Comparison of ENCODE assay signal across 11 cellular contexts in genomic region chr6:104940238-104940880, GRCh38. TPM values are rescaled to one million over a fixed set of nuclear protein-coding genes. Genes with fewer than 3 reads are reported as not detected.
DNase-seq lines count a peak whose midpoint lies in the region; ATAC-seq lines count a peak whose summit lies in the region.
"Had no signal": no experiment of that assay in that cellular context is flagged by ENCODE, and none has a peak within 500 bp of the region (broad histone marks: within the 10 kb centered on the region; RNA-seq: fewer than 3 reads in every experiment).

No MANE protein-coding gene starts in this region.

- H3K27me3 ChIP-seq in GM23248 (replicated peaks; ENCODE audit: insufficient read depth): peaks cover 35% of the 10 kb centered on the region
- H3K27me3 ChIP-seq in right cardiac atrium (ENCODE audit: control insufficient read depth, insufficient read depth): no peaks in the 10 kb centered on the region

- DNase-seq in GM23248 (no peak), right cardiac atrium (peak in 1 of 3 donors; percentile 32), posterior cingulate gyrus (peak in 8 of 10 donors; percentile 34 to 91 (median 52)), NK-92 (lab: John Stamatoyannopoulos, UW; ENCODE audit: unreplicated experiment) (no peak)
- DNase-seq in activated naive CD8-positive, alpha-beta T cell treated with anti-CD3 and anti-CD28 coated beads, Interleukin-2, amount 50 U/mL, for 24 hours: no peak
- DNase-seq: activated CD4-positive, alpha-beta T cell treated with anti-CD3 and anti-CD28 coated beads for 1 hour had no signal

- no peak for ATAC-seq in activated naive CD8-positive, alpha-beta T cell treated with anti-CD3 and anti-CD28 coated beads, Interleukin-2, amount 50 U/mL, for 24 hours
- ATAC-seq in right cardiac atrium: no peak
- no peak for ATAC-seq in GM21367 (IDR thresholded peaks at IDR 0.05; ENCODE audit: unreplicated experiment)
- ATAC-seq in GM19351 (IDR thresholded peaks at IDR 0.05; ENCODE audit: unreplicated experiment): no peak
- no peak for ATAC-seq in HG02938 (IDR thresholded peaks at IDR 0.05; ENCODE audit: unreplicated experiment)

- H3K36me3 Mint-ChIP-seq in activated naive CD8-positive, alpha-beta T cell treated with anti-CD3 and anti-CD28 coated beads, Interleukin-2, amount 50 U/mL, for 24 hours (ENCODE audit: low read depth): peaks cover 6% of the 10 kb centered on the region

- H3K9ac ChIP-seq in GM23248: no peak overlapping the region

- H4K20me1 ChIP-seq in GM23248 (ENCODE audit: insufficient read depth): no peaks in the 10 kb centered on the region

- H3K36me3 ChIP-seq in GM23248 (ENCODE audit: low read depth): no peaks in the 10 kb centered on the region

- no peaks in the 10 kb centered on the region for H3K9me2 ChIP-seq in GM23248 (ENCODE audit: insufficient read depth)

- peaks cover 3% of the 10 kb centered on the region for H3K9me3 Mint-ChIP-seq in activated naive CD8-positive, alpha-beta T cell treated with anti-CD3 and anti-CD28 coated beads, Interleukin-2, amount 50 U/mL, for 24 hours
- H3K9me3 Mint-ChIP-seq: central memory CD8-positive, alpha-beta T cell had no signal

- in situ Hi-C loops in GM23248 (cut with MboI): no loop called here

- no peak overlapping the region for H3K27ac ChIP-seq in GM23248
- H3K27ac ChIP-seq in right cardiac atrium (ENCODE audit: low read length): no peak overlapping the region

- intact Hi-C loops in right cardiac atrium (cut with DNase I): no loop called here
- intact Hi-C loops in posterior cingulate gyrus (cut with DNase I): loop anchor here (5.0 kb wide), 1 partner anchor 137 kb away; no protein-coding TSS in a partner anchor

- WGBS in GM23248 (ENCODE audit: low coverage in 1 of 2, low lambda C conversion rate in 2 of 2, missing lambda C conversion rate in 2 of 2), 2 experiments: 10 to 13% methylated on average over 25 to 81 of the region's 87 CpGs
- 8% methylated on average over 86 of the region's 87 CpGs for WGBS in right cardiac atrium

- H3K4me1 Mint-ChIP-seq in activated naive CD8-positive, alpha-beta T cell treated with anti-CD3 and anti-CD28 coated beads, Interleukin-2, amount 50 U/mL, for 24 hours: peaks cover 5% of the 10 kb centered on the region
- H3K4me1 Mint-ChIP-seq: central memory CD8-positive, alpha-beta T cell had no signal

- H2AFZ ChIP-seq in GM23248: peak overlapping the region; percentile 84

- H3K9me3 ChIP-seq in GM23248 (ENCODE audit: low read depth): no peaks in the 10 kb centered on the region
- no peaks in the 10 kb centered on the region for H3K9me3 ChIP-seq in right cardiac atrium (ENCODE audit: control insufficient read depth, low read length)

- H3K79me2 ChIP-seq in GM23248 (ENCODE audit: insufficient read depth): no peaks in the 10 kb centered on the region

- H3K4me1 ChIP-seq in GM23248 (ENCODE audit: insufficient read depth) (no peaks in the 10 kb centered on the region), right cardiac atrium (ENCODE audit: control insufficient read depth, insufficient read depth, low read length) (no peaks in the 10 kb centered on the region)

- peaks cover 49% of the 10 kb centered on the region for H3K27me3 Mint-ChIP-seq in activated naive CD8-positive, alpha-beta T cell treated with anti-CD3 and anti-CD28 coated beads, Interleukin-2, amount 50 U/mL, for 24 hours

- H3K27ac Mint-ChIP-seq in activated naive CD8-positive, alpha-beta T cell treated with anti-CD3 and anti-CD28 coated beads, Interleukin-2, amount 50 U/mL, for 24 hours: no peak overlapping the region

- H3K4me3 ChIP-seq in GM23248: peak overlapping the region; percentile 65
- peak overlapping the region; percentile 3 for H3K4me3 ChIP-seq in right cardiac atrium (ENCODE audit: low read length)

- H3K4me2 ChIP-seq in GM23248 (ENCODE audit: unreplicated experiment): peak overlapping the region; percentile 66

- peak overlapping the region; percentile 17 for H3K4me3 Mint-ChIP-seq in activated naive CD8-positive, alpha-beta T cell treated with anti-CD3 and anti-CD28 coated beads, Interleukin-2, amount 50 U/mL, for 24 hours
- H3K4me3 Mint-ChIP-seq: central memory CD8-positive, alpha-beta T cell had no signal

- no peaks in the 10 kb centered on the region; the same call in 1 of the 2 replicates for H3F3A ChIP-seq in GM23248 (ENCODE audit: insufficient read depth)

RNA-seq across cellular contexts. Expression of gene LIN28B, which starts 16.5 kb away (rescaled TPM):
- not detected in 2 replicates for total RNA-seq in GM23248 (2014; rRNA removed; shearing (Covaris generic))
- polyA plus RNA-seq in GM23248 (2016; fragmentation: Nextera tagmentation; extraction: Ambion mirVana) (0.04 TPM in 1 of 2 replicates, not detected in the other), right cardiac atrium (not detected)
- total RNA-seq in right cardiac atrium: not detected
- total RNA-seq: lung microvascular endothelial cell had no signal

Comparison
In these comparisons a context has a peak if more than half of its experiments do, and no peak if none do; other contexts are left out.
1. DNase-seq: peak in posterior cingulate gyrus (8 of 10); none in GM23248 (single experiment), activated naive CD8-positive, alpha-beta T cell treated with anti-CD3 and anti-CD28 coated beads, Interleukin-2, amount 50 U/mL, for 24 hours (single experiment) and NK-92 (single experiment).